Comparison of ENCODE assay signal across 24 cellular contexts in genomic region chr6:152085533-152085932, GRCh38.
DNase-seq lines count a peak whose midpoint lies in the region; ATAC-seq and TF ChIP-seq lines count a peak whose summit lies in the region.
"Had no signal": no experiment of that assay in that cellular context is flagged by ENCODE, and none has a peak within 500 bp of the region (broad histone marks: within the 10 kb centered on the region; RNA-seq: fewer than 3 reads in every experiment).

No MANE protein-coding gene starts in this region.

- no peaks in the 10 kb centered on the region for H3K36me3 ChIP-seq in HCT116 (ENCODE audit: control insufficient read depth in 1 of 2, insufficient read depth in 2 of 2, low read length in 2 of 2)
- H3K36me3 ChIP-seq: BLaER1 treated with 17β-estradiol and CSF1 and Interleukin-3, amounts not matched to agents 10 nM and 100 nM; gastroesophageal sphincter had no signal

- no peaks in the 10 kb centered on the region; the same call in 1 of the 2 replicates for H3K9me2 ChIP-seq in HCT116 (ENCODE audit: insufficient read depth)

- peaks cover 0 to 32% of the 10 kb centered on the region in 2 experiments; a peak in 2 of 4 replicates for H3K4me1 ChIP-seq in HCT116 (ENCODE audit: control insufficient read depth in 1 of 2, insufficient read depth in 2 of 2, low read length in 2 of 2)
- H3K4me1 ChIP-seq: BLaER1 treated with 17β-estradiol and CSF1 and Interleukin-3, amounts not matched to agents 10 nM and 100 nM; gastroesophageal sphincter had no signal

- CTCF ChIA-PET in HCT116 (lab: Charles Lee) (no interaction called here), RWPE1 (lab: Yijun Ruan, JAX) (no interaction called here)

- H3K4me3 ChIP-seq in HCT116 (replicated peaks in 1 of 2; ENCODE audit: low read depth in 1 of 2, low read length in 2 of 2) = no peak overlapping the region
- H3K4me3 ChIP-seq: BLaER1 treated with 17β-estradiol and CSF1 and Interleukin-3, amounts not matched to agents 10 nM and 100 nM; gastroesophageal sphincter had no signal

- H3K27ac ChIP-seq in HCT116 (ENCODE audit: low read depth, low read length) (no peak overlapping the region), RWPE1 (no peak overlapping the region)
- H3K27ac ChIP-seq: BLaER1 treated with 17β-estradiol and CSF1 and Interleukin-3, amounts not matched to agents 10 nM and 100 nM; epithelial cell of prostate; gastroesophageal sphincter had no signal

- TF ChIP-seq CTCF in HCT116 (IDR thresholded peaks at IDR 0.05 in 2 of 3, conservative IDR thresholded peaks at IDR 0.05 in 1 of 3; ENCODE audit: borderline replicate concordance in 1 of 3, insufficient read depth in 1 of 3, low read depth in 2 of 3, low read length in 2 of 3) (no peak), RWPE1 (conservative IDR thresholded peaks at IDR 0.05; ENCODE audit: low read depth) (no peak)

- H3K27me3 ChIP-seq in HCT116 (ENCODE audit: insufficient read depth, low read length) = no peaks in the 10 kb centered on the region
- H3K27me3 ChIP-seq: BLaER1 treated with 17β-estradiol and CSF1 and Interleukin-3, amounts not matched to agents 10 nM and 100 nM; gastroesophageal sphincter had no signal

- TF ChIP-seq RAD21 in HCT116 (IDR thresholded peaks at IDR 0.05; ENCODE audit: low read depth) = peak; percentile 18; the same call in 1 of the 2 replicates

- ATAC-seq in HCT116 (peak; percentile 76), GM19023 (IDR thresholded peaks at IDR 0.05; ENCODE audit: unreplicated experiment) (no peak)
- ATAC-seq: gastroesophageal sphincter; naive thymus-derived CD8-positive, alpha-beta T cell; sciatic nerve; T-cell had no signal

- no peak overlapping the region for H3K9ac ChIP-seq in HCT116 (ENCODE audit: low read length)
- H3K9ac ChIP-seq: BLaER1 treated with 17β-estradiol and CSF1 and Interleukin-3, amounts not matched to agents 10 nM and 100 nM had no signal

- intact Hi-C loops in HCT116 (cut with micrococcal nuclease) = no loop called here

- no peaks in the 10 kb centered on the region for H3K79me2 ChIP-seq in HCT116 (ENCODE audit: insufficient read depth, low read length)

- no peaks in the 10 kb centered on the region for H3K9me3 ChIP-seq in HCT116 (ENCODE audit: control insufficient read depth in 1 of 2, insufficient read depth in 1 of 2, low read depth in 1 of 2, low read length in 2 of 2)
- H3K9me3 ChIP-seq: gastroesophageal sphincter had no signal

- POLR2A ChIA-PET in HCT116 (lab: Charles Lee) (interaction anchor here (1.2 kb wide), 1 partner anchor 10 kb away, joined by 4 read pairs; no protein-coding TSS in a partner anchor), RWPE1 (lab: Yijun Ruan, JAX; ENCODE audit: low non-redundant PET) (no interaction called here)

- peak overlapping the region; percentile 21 for H2AFZ ChIP-seq in HCT116 (ENCODE audit: low read depth, low read length, poor library complexity, severe bottlenecking)

- DNase-seq in A172 (ENCODE audit: low spot score) = peak; percentile 80
- DNase-seq in HCT116 (ENCODE audit: low read depth, low spot score) = peak; percentile 76
- peak; percentile 25 for DNase-seq in RWPE1 (ENCODE audit: low spot score)
- peak; percentile 79 for DNase-seq in glomerular visceral epithelial cell (ENCODE audit: extremely low spot score)
- DNase-seq in NCI-H526 (lab: John Stamatoyannopoulos, UW) = no peak
- DNase-seq in activated CD8-positive, alpha-beta memory T cell treated with anti-CD3 and anti-CD28 coated beads for 24 hours = no peak
- no peak for DNase-seq in Ammon's horn (ENCODE audit: low spot score)
- DNase-seq: activated CD4-positive, alpha-beta T cell treated with anti-CD3 and anti-CD28 coated beads, Interleukin-2, amount 10 ng/mL, durations not matched to agents 7 days and 5 days; activated CD8-positive, alpha-beta memory T cell treated with anti-CD3 and anti-CD28 coated beads, Interleukin-2, amount 50 U/mL, for 48 hours; activated effector memory CD4-positive, alpha-beta T cell treated with anti-CD3 and anti-CD28 coated beads, Interleukin-2, amount 50 U/mL, for 16 hours; GF-D8; Karpas-422; mesendoderm; naive thymus-derived CD8-positive, alpha-beta T cell; NCI-H1105; NCI-H2107; NCI-H524 treated with DMSO at 0.1 percent for 48 hours; SIG-M5; T-cell had no signal

- RAD21 ChIA-PET in HCT116 (lab: Charles Lee; ENCODE audit: low non-redundant PET in 1 of 2, low total read pairs in 2 of 2, uncharacterized antibody in 2 of 2, unreplicated experiment in 2 of 2) = no interaction called here

- H4K20me1 ChIP-seq in HCT116 (ENCODE audit: insufficient read depth) = no peaks in the 10 kb centered on the region
- H4K20me1 ChIP-seq: BLaER1 treated with 17β-estradiol and CSF1 and Interleukin-3, amounts not matched to agents 10 nM and 100 nM had no signal

- no TSS peak for BruUV-seq in HCT116 (replicated peaks; lab: Mats Ljungman, UMichigan)

- TF ChIP-seq POLR2A in HCT116 (IDR thresholded peaks at IDR 0.05; ENCODE audit: borderline replicate concordance, extremely low read depth, insufficient read depth, insufficient read length) = no peak

- peak overlapping the region; percentile 58 for H3K4me2 ChIP-seq in HCT116 (ENCODE audit: low read length)
- H3K4me2 ChIP-seq: BLaER1 treated with 17β-estradiol and CSF1 and Interleukin-3, amounts not matched to agents 10 nM and 100 nM had no signal

TF ChIP-seq in HCT116, 20 proteins besides CTCF, POLR2A, EP300 and RAD21 (continues in another document):
- no peak for TF ChIP-seq EGR1 (IDR thresholded peaks at IDR 0.05; ENCODE audit: low read depth)
- TF ChIP-seq SP1 (IDR thresholded peaks at IDR 0.05; ENCODE audit: low read depth) = peak; percentile 85
- TF ChIP-seq ELF1 (IDR thresholded peaks at IDR 0.05; ENCODE audit: borderline replicate concordance, low read depth) = no peak
- TF ChIP-seq EZH2 (IDR thresholded peaks at IDR 0.05) = no peak
- TF ChIP-seq EZH2phosphoT487 (IDR thresholded peaks at IDR 0.05; ENCODE audit: borderline replicate concordance) = no peak
- TF ChIP-seq CEBPB (IDR thresholded peaks at IDR 0.05; ENCODE audit: low read depth) = peak; percentile 65
- no peak for TF ChIP-seq ATF3 (IDR thresholded peaks at IDR 0.05)
- no peak for TF ChIP-seq REST (IDR thresholded peaks at IDR 0.05; ENCODE audit: low read depth)
- peak; percentile 64 for TF ChIP-seq SIN3A (IDR thresholded peaks at IDR 0.05; ENCODE audit: low read depth)
- peak; percentile 87 for TF ChIP-seq CBX3 (IDR thresholded peaks at IDR 0.05; ENCODE audit: low read depth)
- peak; percentile 86 for TF ChIP-seq JUND (IDR thresholded peaks at IDR 0.05)
- TF ChIP-seq FOSL1 (IDR thresholded peaks at IDR 0.05; ENCODE audit: low read depth) = peak; percentile 87
- TF ChIP-seq YY1 (IDR thresholded peaks at IDR 0.05; ENCODE audit: extremely low read depth, insufficient replicate concordance, low read depth, low read length) = peak; percentile 13
- peak; percentile 66 for TF ChIP-seq MAX (IDR thresholded peaks at IDR 0.05)
- TF ChIP-seq SRF (IDR thresholded peaks at IDR 0.05; ENCODE audit: low read depth) = peak; percentile 67
- TF ChIP-seq ZBTB33 (IDR thresholded peaks at IDR 0.05; ENCODE audit: extremely low read depth, insufficient replicate concordance, low read length) = no peak
- TF ChIP-seq POLR2AphosphoS5 (IDR thresholded peaks at IDR 0.05; ENCODE audit: low read depth, low read length) = peak; percentile 32; the same call in 1 of the 2 replicates

Comparison
In these comparisons a context has a peak if more than half of its experiments do, and no peak if none do; other contexts are left out.
1. DNase-seq: peak in A172 (single experiment), HCT116 (single experiment), RWPE1 (single experiment) and glomerular visceral epithelial cell (single experiment); none in NCI-H526 (0 of 2), activated CD8-positive, alpha-beta memory T cell treated with anti-CD3 and anti-CD28 coated beads for 24 hours (single experiment) and Ammon's horn (single experiment).